17 cellular contexts compared by ENCODE assay signal in genomic region chr4:119244344-119244743, GRCh38. TPM values are rescaled to one million over a fixed set of nuclear protein-coding genes. Genes with fewer than 3 reads are reported as not detected.
DNase-seq lines count a peak whose midpoint lies in the region; ATAC-seq and TF ChIP-seq lines count a peak whose summit lies in the region.
"Had no signal": no experiment of that assay in that cellular context is flagged by ENCODE, and none has a peak within 500 bp of the region (broad histone marks: within the 10 kb centered on the region; RNA-seq: fewer than 3 reads in every experiment).

No MANE protein-coding gene starts in this region.

- H3K27ac Mint-ChIP-seq in HFFc6 (peak overlapping the region; percentile 34), mesothelial cell of epicardium (peak overlapping the region; percentile 26)

- in situ Hi-C loops in GM23248 (cut with MboI) = no loop called here

- H3K36me3 Mint-ChIP-seq in HFFc6 (ENCODE audit: low read depth) (peaks cover 62% of the 10 kb centered on the region), mesothelial cell of epicardium (peaks cover 15% of the 10 kb centered on the region)

- no peak overlapping the region for H3K9ac ChIP-seq in BLaER1
- H3K9ac ChIP-seq in GM23248 = no peak overlapping the region

- peaks cover 22% of the 10 kb centered on the region; the same call in 1 of the 2 replicates for H3F3A ChIP-seq in GM23248 (ENCODE audit: insufficient read depth)

- H3K9me2 ChIP-seq in OCI-LY7 (ENCODE audit: insufficient read depth, low read length) = no peaks in the 10 kb centered on the region
- no peaks in the 10 kb centered on the region for H3K9me2 ChIP-seq in GM23248 (ENCODE audit: insufficient read depth)

- H3K4me3 Mint-ChIP-seq in HFFc6 (no peak overlapping the region), mesothelial cell of epicardium (no peak overlapping the region)

- H3K36me3 ChIP-seq in BLaER1 = peaks cover 23% of the 10 kb centered on the region
- H3K36me3 ChIP-seq in OCI-LY7 (ENCODE audit: insufficient read depth, low read length) = 0 out of 2 replicates have a peak, but pooled peaks cover 10% of the 10 kb centered on the region
- peaks cover 58% of the 10 kb centered on the region for H3K36me3 ChIP-seq in GM23248 (ENCODE audit: low read depth)
- H3K36me3 ChIP-seq: HAP-1 had no signal

- BruUV-seq in OCI-LY7 (replicated peaks; lab: Mats Ljungman, UMichigan) = no TSS peak

- no peak for DNase-seq in HFFc6
- no peak for DNase-seq in OCI-LY7 (ENCODE audit: low spot score)
- no peak for DNase-seq in mesothelial cell of epicardium (ENCODE audit: low spot score in 2 of 2, unreplicated experiment in 2 of 2)
- no peak for DNase-seq in stimulated activated CD4-positive, alpha-beta T cell treated with anti-CD3 and anti-CD28 coated beads, Interleukin-2, amount 100 ng/mL, for 48 hours
- DNase-seq in GM23248 = no peak
- DNase-seq in kidney glomerular epithelial cell (lab: John Stamatoyannopoulos, UW) = no peak
- DNase-seq: Caco-2, NCI-H1048, NCI-H1694, NCI-H2107, NCI-H526 treated with DMSO at 0.1 percent for 48 hours, PC-3 had no signal

- 98 to 100% methylated on average over 3 of the region's 3 CpGs for WGBS in GM23248 (ENCODE audit: low coverage in 1 of 2, low lambda C conversion rate in 2 of 2, missing lambda C conversion rate in 2 of 2), 2 experiments

- H4K20me1 ChIP-seq in BLaER1 (no peaks in the 10 kb centered on the region), OCI-LY7 (ENCODE audit: insufficient read depth, low read length) (no peaks in the 10 kb centered on the region), GM23248 (ENCODE audit: insufficient read depth) (no peaks in the 10 kb centered on the region)

- peaks cover 44% of the 10 kb centered on the region for H3K4me1 Mint-ChIP-seq in HFFc6 (ENCODE audit: low read depth)
- peaks cover 28% of the 10 kb centered on the region for H3K4me1 Mint-ChIP-seq in mesothelial cell of epicardium

- ATAC-seq in HG03520 (IDR thresholded peaks at IDR 0.05; ENCODE audit: unreplicated experiment) = no peak
- ATAC-seq: K562, PC-3 had no signal

- H3K79me2 ChIP-seq in OCI-LY7 (ENCODE audit: insufficient read depth, low read depth, low read length) = no peaks in the 10 kb centered on the region
- peaks cover 22% of the 10 kb centered on the region for H3K79me2 ChIP-seq in GM23248 (ENCODE audit: insufficient read depth)

- H3K4me2 ChIP-seq in BLaER1 = peak overlapping the region; percentile 44; the same call in 1 of the 2 replicates
- peak overlapping the region; percentile 36; the same call in 1 of the 2 replicates for H3K4me2 ChIP-seq in OCI-LY7 (ENCODE audit: low read length)
- H3K4me2 ChIP-seq in GM23248 (ENCODE audit: unreplicated experiment) = no peak overlapping the region

- intact Hi-C loops in OCI-LY7 (cut with micrococcal nuclease; ENCODE audit: unreplicated experiment) = no loop called here

- H3K27me3 ChIP-seq in BLaER1 = no peaks in the 10 kb centered on the region
- H3K27me3 ChIP-seq in GM23248 (replicated peaks; ENCODE audit: insufficient read depth) = no peaks in the 10 kb centered on the region
- H3K27me3 ChIP-seq: SJSA1 had no signal

- CTCF ChIA-PET in OCI-LY7 (lab: Charles Lee; ENCODE audit: unreplicated experiment) = no interaction called here

- H2AFZ ChIP-seq in OCI-LY7 (ENCODE audit: low read length) = no peak overlapping the region; the same call in 1 of the 2 replicates
- no peak overlapping the region for H2AFZ ChIP-seq in GM23248

- no peak overlapping the region for H3K4me3 ChIP-seq in BLaER1
- H3K4me3 ChIP-seq in OCI-LY7 (ENCODE audit: low read depth, low read length, poor library complexity, severe bottlenecking) = no peak overlapping the region
- no peak overlapping the region for H3K4me3 ChIP-seq in GM23248
- H3K4me3 ChIP-seq: HAP-1, K562, SJSA1 had no signal

- TF ChIP-seq CTCF in HFFc6 (IDR thresholded peaks at IDR 0.05) = no peak
- TF ChIP-seq CTCF in OCI-LY7 (conservative IDR thresholded peaks at IDR 0.05; ENCODE audit: low read length) = no peak
- no peak for TF ChIP-seq CTCF in mesothelial cell of epicardium (IDR thresholded peaks at IDR 0.05; ENCODE audit: unreplicated experiment)

- peaks cover 11% of the 10 kb centered on the region for H3K4me1 ChIP-seq in BLaER1
- H3K4me1 ChIP-seq in OCI-LY7 (ENCODE audit: insufficient read depth, low read length, poor library complexity, severe bottlenecking) = peaks cover 18% of the 10 kb centered on the region
- 0 out of 2 replicates have a peak, but pooled peaks cover 3% of the 10 kb centered on the region for H3K4me1 ChIP-seq in GM23248 (ENCODE audit: insufficient read depth)
- H3K4me1 ChIP-seq: Caco-2, HAP-1 had no signal

- H3K9me3 Mint-ChIP-seq in HFFc6 = no peaks in the 10 kb centered on the region
- no peaks in the 10 kb centered on the region for H3K9me3 Mint-ChIP-seq in mesothelial cell of epicardium

- no peak overlapping the region for H3K27ac ChIP-seq in BLaER1
- no peak overlapping the region for H3K27ac ChIP-seq in OCI-LY7 (ENCODE audit: low read depth, low read length, poor library complexity, severe bottlenecking)
- no peak overlapping the region for H3K27ac ChIP-seq in GM23248
- H3K27ac ChIP-seq: SJSA1 had no signal

- H3K27me3 Mint-ChIP-seq in HFFc6 (ENCODE audit: insufficient read depth) = peaks cover 2% of the 10 kb centered on the region
- H3K27me3 Mint-ChIP-seq in mesothelial cell of epicardium (ENCODE audit: low read depth) = no peaks in the 10 kb centered on the region

- POLR2A ChIA-PET in OCI-LY7 (lab: Charles Lee) = interaction anchor here (1.6 kb wide), 1 partner anchor 12 kb away, joined by 3 read pairs; no protein-coding TSS in a partner anchor

- no peaks in the 10 kb centered on the region for H3K9me3 ChIP-seq in BLaER1
- no peaks in the 10 kb centered on the region for H3K9me3 ChIP-seq in OCI-LY7 (ENCODE audit: low read length)
- H3K9me3 ChIP-seq in GM23248 (ENCODE audit: low read depth) = no peaks in the 10 kb centered on the region
- H3K9me3 ChIP-seq: Caco-2, HAP-1, SJSA1 had no signal

RNA-seq across cellular contexts. Expression of gene USP53, which starts 31.8 kb away (rescaled TPM):
- total RNA-seq in HFFc6 (2021; fragmentation: NEBNext Ultra II Directional; extraction: Animal tissue kit (Norgen Biotek cat#: 25700)) = 100 to 1,000 TPM; 113 to 187 (median 120) TPM
- total RNA-seq in OCI-LY7 (2014; rRNA removed; shearing (Covaris generic)) = 4.9 and 6.7 TPM in 2 replicates
- total RNA-seq in OCI-LY7 (2022) (9.2 and 10.5 TPM in 2 replicates), mesothelial cell of epicardium (26.5 to 28.7 TPM (median 26.8 TPM) in 3 replicates)
- 42.4 and 43.3 TPM in 2 replicates for total RNA-seq in GM23248 (2014; rRNA removed; shearing (Covaris generic))
- polyA plus RNA-seq in GM23248 (2016; fragmentation: Nextera tagmentation; extraction: Ambion mirVana) = 19.9 and 26.0 TPM in 2 replicates
